ENCODE assay signal across 8 cellular contexts in the genomic region with DNA sequence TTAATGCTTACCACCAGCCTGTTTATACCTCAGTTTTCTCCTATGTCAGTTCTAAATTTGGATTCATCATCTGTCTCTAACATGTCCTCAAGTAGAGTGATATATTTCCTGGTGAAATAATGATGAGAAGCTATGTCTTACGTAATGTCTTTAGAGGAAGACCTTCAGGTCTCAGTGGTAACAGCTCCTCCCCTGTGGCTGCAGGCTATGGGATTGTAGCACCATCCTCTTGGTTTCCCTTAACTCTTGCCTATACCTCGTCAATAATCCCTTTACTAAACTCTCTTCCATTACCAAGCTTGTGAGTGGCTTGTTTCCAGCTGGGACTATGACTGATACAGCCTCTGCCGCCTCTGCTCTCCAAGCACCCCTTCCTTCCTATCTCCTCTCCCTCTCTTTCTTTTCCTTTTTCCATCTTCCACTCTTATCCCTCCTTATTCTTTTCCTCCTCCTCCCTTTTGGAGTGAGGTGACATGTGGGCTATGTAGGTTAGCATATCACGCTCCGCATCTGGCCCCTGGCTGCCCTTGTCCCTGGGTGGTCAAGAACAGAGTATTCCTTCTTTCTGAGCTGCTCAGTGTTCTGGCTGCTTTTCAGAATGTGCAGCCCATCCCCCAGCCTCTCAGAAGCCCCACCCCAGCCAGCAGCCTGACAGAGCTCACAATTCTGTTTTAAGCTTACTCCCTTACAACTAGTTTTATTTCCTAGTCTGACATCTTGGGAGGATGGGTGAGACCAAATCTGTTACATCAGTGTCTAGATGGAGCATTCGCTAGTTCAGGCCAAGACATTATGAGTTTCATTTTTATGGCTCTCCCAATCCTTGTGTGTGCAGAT.
DNase-seq lines count a peak whose midpoint lies in the region; ATAC-seq, FAIRE-seq and TF ChIP-seq lines count a peak whose summit lies in the region.

No MANE protein-coding gene starts in this region.

- H2AFZ ChIP-seq in IMR-90 (replicated peaks; ENCODE audit: low read length, poor library complexity): peak overlapping the region; percentile 73

- no peak overlapping the region for H2BK5ac ChIP-seq in IMR-90 (ENCODE audit: low read depth, low read length, poor library complexity, severe bottlenecking)

- no peak for TF ChIP-seq POLR2A in IMR-90 (IDR thresholded peaks at IDR 0.05; ENCODE audit: low read depth, low read length)

- DNase-seq in IMR-90 (peak; percentile 28), iPS-NIHi11 (ENCODE audit: low spot score) (peak; percentile 51), small intestine (peak; percentile 25), frontal cortex (ENCODE audit: low spot score in 2 of 2) (no peak)
- DNase-seq in stimulated activated CD4-positive, alpha-beta T cell treated with anti-CD3 and anti-CD28 coated beads, Interleukin-1b, Interleukin-23, amount 100 ng/mL, for 48 hours: no peak

- no peaks in the 10 kb centered on the region; the same call in 1 of the 2 replicates for H3K9me1 ChIP-seq in IMR-90 (ENCODE audit: insufficient read depth, low read length)

- peak overlapping the region; percentile 82 for H2BK20ac ChIP-seq in IMR-90 (ENCODE audit: low read depth, low read length)

- peak overlapping the region; percentile 70 for H3K4ac ChIP-seq in IMR-90 (ENCODE audit: low read depth, low read length)

- BruUV-seq in IMR-90 (replicated peaks; lab: Mats Ljungman, UMichigan): no TSS peak

- peak overlapping the region; percentile 18 to 75; a peak in 3 of 4 replicates for H4K8ac ChIP-seq in IMR-90 (ENCODE audit: low read depth in 2 of 2, low read length in 2 of 2)

- H3K4me3 ChIP-seq in IMR-90 (ENCODE audit: insufficient read depth, low read depth, low read length) (no peak overlapping the region), small intestine (ENCODE audit: low read depth in 1 of 2, low read length in 2 of 2) (no peak overlapping the region)

- H3K4me1 ChIP-seq in IMR-90 (ENCODE audit: control insufficient read depth, insufficient read depth, low read length): peaks cover 19% of the 10 kb centered on the region
- no peaks in the 10 kb centered on the region for H3K4me1 ChIP-seq in small intestine (ENCODE audit: control insufficient read depth in 2 of 2, insufficient read depth in 1 of 2, low read depth in 1 of 2, low read length in 1 of 2)

- H3K23ac ChIP-seq in IMR-90 (ENCODE audit: low read depth, low read length): peak overlapping the region; percentile 68

- peak overlapping the region; percentile 19 for H2AK9ac ChIP-seq in IMR-90 (replicated peaks; ENCODE audit: low read depth, low read length, poor library complexity)

- peak; percentile 67 for ATAC-seq in IMR-90 (ENCODE audit: low read depth)
- ATAC-seq in HG03354 (IDR thresholded peaks at IDR 0.05; ENCODE audit: poor library complexity, severe bottlenecking, unreplicated experiment): no peak
- no peak for ATAC-seq in GM19324 (IDR thresholded peaks at IDR 0.05; ENCODE audit: low FRiP score, unreplicated experiment)

- POLR2A ChIA-PET in IMR-90 (lab: Charles Lee; ENCODE audit: unreplicated experiment): interaction anchor here (0.7 kb wide), 1 partner anchor 13 kb away, joined by 3 read pairs; no protein-coding TSS in a partner anchor

- peak overlapping the region; percentile 71 for H2BK120ac ChIP-seq in IMR-90 (ENCODE audit: low read depth, low read length)

- H3K27ac ChIP-seq in IMR-90 (ENCODE audit: insufficient read depth, low read length): peak overlapping the region; percentile 30; the same call in 1 of the 2 replicates
- peak overlapping the region in 1 of 2 donors; percentile 16 for H3K27ac ChIP-seq in small intestine (ENCODE audit: low read depth in 1 of 2, low read length in 1 of 2)

- H3K9me3 ChIP-seq in IMR-90 (ENCODE audit: control insufficient read depth, insufficient read depth, low read length) (peaks cover 8% of the 10 kb centered on the region), small intestine (ENCODE audit: control insufficient read depth, low read depth) (no peaks in the 10 kb centered on the region)

- peak overlapping the region; percentile 28 for H4K91ac ChIP-seq in IMR-90 (ENCODE audit: insufficient read depth, low read depth, low read length)

- H4K20me1 ChIP-seq in IMR-90 (ENCODE audit: insufficient read depth, low read length): no peaks in the 10 kb centered on the region

- H3K18ac ChIP-seq in IMR-90 (ENCODE audit: low read depth, low read length): peak overlapping the region; percentile 72

- H3K79me1 ChIP-seq in IMR-90 (ENCODE audit: low read depth in 1 of 2, low read length in 2 of 2): no peaks in the 10 kb centered on the region

- H3K9ac ChIP-seq in IMR-90 (ENCODE audit: low read depth, low read length): peak overlapping the region; percentile 3; the same call in 1 of the 2 replicates

- peak overlapping the region; percentile 38; the same call in 1 of the 2 replicates for H3K56ac ChIP-seq in IMR-90 (ENCODE audit: extremely low read depth, insufficient read depth, low read length)

- TF ChIP-seq CTCF in IMR-90 (conservative IDR thresholded peaks at IDR 0.05; ENCODE audit: low read depth, low read length): no peak

- peak overlapping the region; percentile 80 for H3K14ac ChIP-seq in IMR-90 (replicated peaks; ENCODE audit: low read depth, low read length)

- no peak for TF ChIP-seq RAD21 in IMR-90 (IDR thresholded peaks at IDR 0.05; ENCODE audit: low read length)

- H3K27me3 ChIP-seq in IMR-90 (ENCODE audit: control insufficient read depth, insufficient read depth, low read length) (no peaks in the 10 kb centered on the region; the same call in 1 of the 2 replicates), small intestine (ENCODE audit: control insufficient read depth in 2 of 2, insufficient read depth in 2 of 2, low read length in 2 of 2) (no peaks in the 10 kb centered on the region)

- CTCF ChIA-PET in IMR-90 (lab: Yijun Ruan, JAX): no interaction called here

- WGBS in IMR-90 (ENCODE audit: extremely low coverage in 2 of 2, insufficient read length in 1 of 2), 2 experiments: 14% methylated on average over 1 of the region's 6 CpGs; no CpG with 5 or more reads in 1 of the 2 experiments
- 53 to 71% (median 62%) methylated on average over 6 of the region's 6 CpGs for WGBS in small intestine, 3 donors

- no peak overlapping the region for H2AK5ac ChIP-seq in IMR-90 (ENCODE audit: low read depth, low read length)

- H4K5ac ChIP-seq in IMR-90 (ENCODE audit: low read depth, low read length): peak overlapping the region; percentile 26; the same call in 1 of the 2 replicates

- H3K36me3 ChIP-seq in IMR-90 (ENCODE audit: control insufficient read depth, insufficient read depth, low read length): no peaks in the 10 kb centered on the region
- no peaks in the 10 kb centered on the region for H3K36me3 ChIP-seq in small intestine (ENCODE audit: control insufficient read depth in 2 of 2, insufficient read depth in 2 of 2, low read length in 2 of 2)

- H2BK15ac ChIP-seq in IMR-90 (ENCODE audit: low read depth, low read length): peak overlapping the region; percentile 46; the same call in 2 of the 3 replicates

- intact Hi-C loops in IMR-90 (cut with micrococcal nuclease): no loop called here

- in situ Hi-C loops in IMR-90 (cut with MboI; ENCODE audit: low sequenced_read_pairs): no loop called here

- dilution Hi-C loops in IMR-90 (cut with HindIII; ENCODE audit: low sequenced_read_pairs, unreplicated experiment): no loop called here

- H3K4me2 ChIP-seq in IMR-90 (ENCODE audit: low read depth, low read length): peak overlapping the region; percentile 58

- FAIRE-seq in TTC549 (lab: Jason Lieb, UNC) (peak; percentile 43), small intestine (lab: Jason Lieb, UNC) (no peak), frontal cortex (lab: Jason Lieb, UNC) (no peak)

TF ChIP-seq in IMR-90, 13 proteins besides CTCF, POLR2A, EP300 and RAD21:
- TF ChIP-seq CEBPB (IDR thresholded peaks at IDR 0.05; ENCODE audit: low read depth, low read length): peak; percentile 52
- TF ChIP-seq NFE2L2 (IDR thresholded peaks at IDR 0.05; ENCODE audit: low read depth, low read length): no peak

Comparison
In these comparisons a context has a peak if more than half of its experiments do, and no peak if none do; other contexts are left out.
1. DNase-seq: peak in IMR-90 (single experiment), iPS-NIHi11 (single experiment) and small intestine (single experiment); none in frontal cortex (0 of 2) and stimulated activated CD4-positive, alpha-beta T cell treated with anti-CD3 and anti-CD28 coated beads, Interleukin-1b, Interleukin-23, amount 100 ng/mL, for 48 hours (single experiment).